ENCODE assay signal across 6 cellular contexts in genomic region chr6:30741789-30742315, GRCh38. TPM values are rescaled to one million over a fixed set of nuclear protein-coding genes. Genes with fewer than 3 reads are reported as not detected.
DNase-seq lines count a peak whose midpoint lies in the region; ATAC-seq and TF ChIP-seq lines count a peak whose summit lies in the region.

No MANE protein-coding gene starts in this region.

- intact Hi-C loops in lower leg skin (cut with DNase I; ENCODE audit: low total_unique reads): loop anchor here (10.0 kb wide), 2 partner anchors 73 to 133 kb away; no protein-coding TSS in a partner anchor

- no peaks in the 10 kb centered on the region for H3K27me3 Mint-ChIP-seq in activated CD8-positive, alpha-beta T cell treated with anti-CD3 and anti-CD28 coated beads, Interleukin-2, amount 10 ng/mL, durations not matched to agents 7 days and 5 days (ENCODE audit: low read depth)

- TF ChIP-seq POLR2A in lower leg skin (IDR thresholded peaks at IDR 0.05): no peak

- H3K4me1 Mint-ChIP-seq in activated CD8-positive, alpha-beta T cell treated with anti-CD3 and anti-CD28 coated beads, Interleukin-2, amount 10 ng/mL, durations not matched to agents 7 days and 5 days (ENCODE audit: low read depth): peaks cover 72% of the 10 kb centered on the region

- DNase-seq in GM12864 (ENCODE audit: low read depth) (no peak), lower leg skin (ENCODE audit: low spot score in 2 of 2) (no peak), NCI-H510A treated with DMSO at 0.1 percent for 48 hours (lab: John Stamatoyannopoulos, UW) (no peak), DMS 273 (lab: John Stamatoyannopoulos, UW; ENCODE audit: unreplicated experiment) (no peak)
- DNase-seq in activated CD8-positive, alpha-beta T cell treated with anti-CD3 and anti-CD28 coated beads, Interleukin-2, amount 10 ng/mL, durations not matched to agents 7 days and 5 days: no peak

- H3K36me3 Mint-ChIP-seq in activated CD8-positive, alpha-beta T cell treated with anti-CD3 and anti-CD28 coated beads, Interleukin-2, amount 10 ng/mL, durations not matched to agents 7 days and 5 days (ENCODE audit: low read depth): peaks cover 68% of the 10 kb centered on the region

- TF ChIP-seq CTCF in GM12864 (IDR thresholded peaks at IDR 0.05; ENCODE audit: low read depth, low read length, missing control alignments): no peak
- TF ChIP-seq CTCF in lower leg skin (IDR thresholded peaks at IDR 0.05): no peak

- H3K9me3 Mint-ChIP-seq in activated CD8-positive, alpha-beta T cell treated with anti-CD3 and anti-CD28 coated beads, Interleukin-2, amount 10 ng/mL, durations not matched to agents 7 days and 5 days (ENCODE audit: insufficient read depth): peaks cover 4% of the 10 kb centered on the region

- CTCF ChIA-PET in activated CD8-positive, alpha-beta T cell treated with anti-CD3 and anti-CD28 coated beads, Interleukin-2, amount 10 ng/mL, durations not matched to agents 7 days and 5 days (lab: Charles Lee): interaction anchor here (0.9 to 1.3 kb wide), 8 partner anchors 11 to 87 kb away, joined by 3 to 13 read pairs (median 3); no protein-coding TSS in a partner anchor

- H3K4me3 ChIP-seq in GM12864 (ENCODE audit: low read depth, low read length) (peak overlapping the region; percentile 85), lower leg skin (ENCODE audit: low read depth, poor library complexity, severe bottlenecking) (peak overlapping the region; percentile 74)

- ATAC-seq in activated CD8-positive, alpha-beta T cell treated with anti-CD3 and anti-CD28 coated beads, Interleukin-2, amount 10 ng/mL, durations not matched to agents 7 days and 5 days: no peak
- no peak for ATAC-seq in HG02852 (IDR thresholded peaks at IDR 0.05; ENCODE audit: unreplicated experiment)

- peak overlapping the region; percentile 96 for H3K27ac Mint-ChIP-seq in activated CD8-positive, alpha-beta T cell treated with anti-CD3 and anti-CD28 coated beads, Interleukin-2, amount 10 ng/mL, durations not matched to agents 7 days and 5 days

- POLR2A ChIA-PET in activated CD8-positive, alpha-beta T cell treated with anti-CD3 and anti-CD28 coated beads, Interleukin-2, amount 10 ng/mL, durations not matched to agents 7 days and 5 days (lab: Charles Lee): interaction anchor here (0.5 to 3.5 kb wide), 9 partner anchors 16 to 127 kb away, joined by 3 to 40 read pairs (median 4); no protein-coding TSS in a partner anchor

- WGBS in lower leg skin, 2 donors: 13% methylated on average over 13 of the region's 13 CpGs

- peak overlapping the region; percentile 99 for H3K4me3 Mint-ChIP-seq in activated CD8-positive, alpha-beta T cell treated with anti-CD3 and anti-CD28 coated beads, Interleukin-2, amount 10 ng/mL, durations not matched to agents 7 days and 5 days

RNA-seq across cellular contexts. Expression of gene FLOT1, which starts 0.6 kb away (rescaled TPM):
- 100 to 1,000 TPM; 314 to 317 TPM for total RNA-seq in activated CD8-positive, alpha-beta T cell treated with anti-CD3 and anti-CD28 coated beads, Interleukin-2, amount 10 ng/mL, durations not matched to agents 7 days and 5 days
- 10 to 100 TPM; 40.2 to 64.1 (median 42.5) TPM for total RNA-seq in lower leg skin

RNA-seq across cellular contexts. Expression of gene IER3, which starts 2.5 kb away (rescaled TPM):
- total RNA-seq in activated CD8-positive, alpha-beta T cell treated with anti-CD3 and anti-CD28 coated beads, Interleukin-2, amount 10 ng/mL, durations not matched to agents 7 days and 5 days: 10 to 100 TPM; 76.6 to 82.9 TPM
- total RNA-seq in lower leg skin: 10 to 100 TPM; 20.9 to 56.5 (median 33.3) TPM

RNA-seq across cellular contexts. Expression of gene TUBB, which starts 21.7 kb away (rescaled TPM):
- 1,000 to 10,000 TPM; 1,638 to 1,703 TPM for total RNA-seq in activated CD8-positive, alpha-beta T cell treated with anti-CD3 and anti-CD28 coated beads, Interleukin-2, amount 10 ng/mL, durations not matched to agents 7 days and 5 days
- 100 to 1,000 TPM; 119 to 179 (median 156) TPM for total RNA-seq in lower leg skin

RNA-seq across cellular contexts. Expression of gene MDC1, which starts 24.8 kb away (rescaled TPM):
- 10 to 100 TPM; 48.5 to 52.4 TPM for total RNA-seq in activated CD8-positive, alpha-beta T cell treated with anti-CD3 and anti-CD28 coated beads, Interleukin-2, amount 10 ng/mL, durations not matched to agents 7 days and 5 days
- total RNA-seq in lower leg skin: 10 to 100 TPM in 1 of 4 donors, 1 to 10 TPM in 3; 9.7 to 21.4 (median 9.8) TPM

RNA-seq across cellular contexts. Expression of gene NRM, which starts 51.1 kb away (rescaled TPM):
- total RNA-seq in activated CD8-positive, alpha-beta T cell treated with anti-CD3 and anti-CD28 coated beads, Interleukin-2, amount 10 ng/mL, durations not matched to agents 7 days and 5 days: 10 to 100 TPM; 41.7 to 44.6 TPM
- 1 to 10 TPM; 4.3 to 6.9 (median 6.1) TPM for total RNA-seq in lower leg skin

Comparison
In these comparisons a context has a peak if more than half of its experiments do, and no peak if none do; other contexts are left out.
1. RNA of gene FLOT1, which starts 0.6 kb away (total RNA-seq): 314 to 317 TPM in activated CD8-positive, alpha-beta T cell treated with anti-CD3 and anti-CD28 coated beads, Interleukin-2, amount 10 ng/mL, durations not matched to agents 7 days and 5 days; 40.2 to 64.1 TPM in lower leg skin; every median in the first group is over 4 times any median in the second.
2. RNA of gene TUBB, which starts 21.7 kb away (total RNA-seq): 1,638 to 1,703 TPM in activated CD8-positive, alpha-beta T cell treated with anti-CD3 and anti-CD28 coated beads, Interleukin-2, amount 10 ng/mL, durations not matched to agents 7 days and 5 days; 119 to 179 TPM in lower leg skin; every median in the first group is over 4 times any median in the second.